Comparison of ENCODE assay signal across 9 cellular contexts in the genomic region with DNA sequence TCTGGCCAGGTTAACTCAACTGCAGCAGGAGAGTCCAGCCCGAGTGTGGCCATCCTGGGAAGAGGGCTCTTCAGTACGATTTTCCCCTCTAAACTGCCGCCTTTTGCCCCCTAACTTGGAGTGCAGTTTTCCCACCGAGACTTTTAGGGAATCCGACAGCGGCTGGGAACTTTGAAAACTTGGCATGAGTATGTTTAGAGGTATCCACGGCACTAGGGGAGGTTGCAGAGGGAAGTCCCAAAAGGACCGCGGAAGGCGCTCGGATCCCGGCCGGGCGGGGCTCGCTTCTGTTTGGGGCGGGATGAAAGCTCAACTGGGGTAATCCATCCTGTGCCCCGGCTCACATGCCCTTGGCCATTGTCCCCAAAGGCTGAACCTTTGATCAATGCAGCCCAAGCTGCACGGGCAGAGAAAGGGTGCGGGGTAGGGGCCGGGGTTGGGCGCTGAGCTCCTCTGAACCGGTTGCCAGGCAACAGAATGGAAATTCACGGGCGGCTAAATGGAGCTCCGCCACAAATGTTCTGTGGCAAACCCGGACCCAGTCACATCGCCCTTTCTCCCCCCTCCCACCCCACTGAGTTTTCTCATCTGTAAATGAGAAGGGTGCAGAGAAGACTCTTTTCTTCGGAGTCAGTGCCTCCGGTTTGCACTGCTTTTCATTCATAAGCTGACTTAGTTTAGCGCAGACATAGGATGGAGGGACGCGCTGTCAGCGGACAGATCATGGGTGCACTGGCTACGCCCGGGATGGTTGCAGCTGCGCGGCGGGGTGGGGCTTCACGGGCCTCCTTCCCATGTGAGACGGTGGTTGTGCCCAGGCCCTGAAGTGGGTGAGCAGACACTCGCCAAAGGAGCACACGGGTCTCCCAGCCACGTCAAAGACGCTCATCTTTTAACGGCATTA. TPM values are rescaled to one million over a fixed set of nuclear protein-coding genes. Genes with fewer than 3 reads are reported as not detected.
DNase-seq lines count a peak whose midpoint lies in the region; ATAC-seq and TF ChIP-seq lines count a peak whose summit lies in the region.
"Had no signal": no experiment of that assay in that cellular context is flagged by ENCODE, and none has a peak within 500 bp of the region (broad histone marks: within the 10 kb centered on the region; RNA-seq: fewer than 3 reads in every experiment).

No MANE protein-coding gene starts in this region.

- no peaks in the 10 kb centered on the region for H3K9me3 ChIP-seq in CD8-positive, alpha-beta memory T cell (ENCODE audit: low read length)
- peaks cover 0 to 2% of the 10 kb centered on the region in 2 donors for H3K9me3 ChIP-seq in neuronal stem cell (replicated peaks in 1 of 2; ENCODE audit: control insufficient read depth in 2 of 2, insufficient read depth in 1 of 2, low read depth in 1 of 2, low read length in 2 of 2)

- no peak overlapping the region for H4K91ac ChIP-seq in neuronal stem cell (ENCODE audit: low read depth, low read length, poor library complexity)

- H3K4ac ChIP-seq in neuronal stem cell (ENCODE audit: low read length), result no peak overlapping the region

- H3K36me3 Mint-ChIP-seq in CD8-positive, alpha-beta memory T cell, result no peaks in the 10 kb centered on the region
- H3K36me3 Mint-ChIP-seq in activated B cell treated with CpG ODN at 0.5 μM for 24 hours (ENCODE audit: low read depth), result no peaks in the 10 kb centered on the region

- H3K27me3 ChIP-seq in CD8-positive, alpha-beta memory T cell (ENCODE audit: insufficient read depth, low read length, poor library complexity, severe bottlenecking), result peaks cover 43% of the 10 kb centered on the region
- H3K27me3 ChIP-seq in foreskin keratinocyte, result peaks cover 63% of the 10 kb centered on the region
- H3K27me3 ChIP-seq in neuronal stem cell (ENCODE audit: control insufficient read depth in 3 of 3, insufficient read depth in 3 of 3, low read depth in 1 of 3, low read length in 3 of 3), result peaks cover 20 to 87% (median 50%) of the 10 kb centered on the region in 3 experiments

- no peak overlapping the region for H2BK12ac ChIP-seq in neuronal stem cell (ENCODE audit: low read length)

- H3K79me1 ChIP-seq in neuronal stem cell (ENCODE audit: low read depth, low read length), result no peaks in the 10 kb centered on the region

- no peak overlapping the region for H2AK5ac ChIP-seq in neuronal stem cell (ENCODE audit: low read depth, low read length)

- H2BK5ac ChIP-seq in neuronal stem cell (ENCODE audit: low read length), result no peak overlapping the region

- H3K9me3 Mint-ChIP-seq in CD8-positive, alpha-beta memory T cell, result peaks cover 0 to 4% (median 0%) of the 10 kb centered on the region in 5 donors
- no peaks in the 10 kb centered on the region for H3K9me3 Mint-ChIP-seq in activated B cell treated with CpG ODN at 0.5 μM for 24 hours

- H2BK15ac ChIP-seq in neuronal stem cell (ENCODE audit: low read length), result no peak overlapping the region

- peaks cover 11% of the 10 kb centered on the region for H3K4me1 ChIP-seq in CD8-positive, alpha-beta memory T cell (ENCODE audit: insufficient read depth, low read length)
- H3K4me1 ChIP-seq in foreskin keratinocyte, result no peaks in the 10 kb centered on the region
- H3K4me1 ChIP-seq in neuronal stem cell (ENCODE audit: control insufficient read depth in 2 of 2, insufficient read depth in 1 of 2, low read depth in 1 of 2, low read length in 2 of 2), result peaks cover 11 to 22% of the 10 kb centered on the region in 2 donors

- intact Hi-C loops in activated B cell treated with CpG ODN at 0.5 μM for 24 hours (cut with micrococcal nuclease), result loop anchor here (5.0 kb wide), 1 partner anchor 184 kb away; a partner anchor contains a TSS

- peak overlapping the region in 6 of 7 donors; percentile 36 to 74 (median 60) for H3K4me3 Mint-ChIP-seq in CD8-positive, alpha-beta memory T cell
- peak overlapping the region; percentile 76 for H3K4me3 Mint-ChIP-seq in activated B cell treated with CpG ODN at 0.5 μM for 24 hours

- H4K8ac ChIP-seq in neuronal stem cell (ENCODE audit: low read depth, low read length), result no peak overlapping the region

- H3K4me1 Mint-ChIP-seq in CD8-positive, alpha-beta memory T cell, result peaks cover 13 to 26% (median 16%) of the 10 kb centered on the region in 3 donors
- H3K4me1 Mint-ChIP-seq in activated B cell treated with CpG ODN at 0.5 μM for 24 hours, result peaks cover 26% of the 10 kb centered on the region

- no peaks in the 10 kb centered on the region for H3K36me3 ChIP-seq in CD8-positive, alpha-beta memory T cell (ENCODE audit: insufficient read depth, low read length)
- H3K36me3 ChIP-seq in neuronal stem cell (replicated peaks in 1 of 2; ENCODE audit: control insufficient read depth in 2 of 2, insufficient read depth in 2 of 2, low read length in 2 of 2), result no peaks in the 10 kb centered on the region

- no peak overlapping the region for H3K27ac Mint-ChIP-seq in CD8-positive, alpha-beta memory T cell
- peak overlapping the region; percentile 30 for H3K27ac Mint-ChIP-seq in activated B cell treated with CpG ODN at 0.5 μM for 24 hours

- no peak overlapping the region for H3K4me3 ChIP-seq in CD8-positive, alpha-beta memory T cell (ENCODE audit: low read length)
- H3K4me3 ChIP-seq in neuronal stem cell (ENCODE audit: low read length in 2 of 2), result peak overlapping the region; percentile 19 to 83

- ATAC-seq in HG02610 (IDR thresholded peaks at IDR 0.05; ENCODE audit: unreplicated experiment) (peak; percentile 30), activated B cell treated with CpG ODN at 0.5 μM for 24 hours (ENCODE audit: low read depth) (peak; percentile 28), foreskin keratinocyte (peak; percentile 37), HG03039 (IDR thresholded peaks at IDR 0.05; ENCODE audit: unreplicated experiment) (no peak)
- ATAC-seq: left colon had no signal

- no peak overlapping the region for H3K14ac ChIP-seq in neuronal stem cell (ENCODE audit: low read length)

- CTCF ChIA-PET in CD8-positive, alpha-beta memory T cell (lab: Charles Lee), result no interaction called here
- CTCF ChIA-PET in activated B cell treated with CpG ODN at 0.5 μM for 24 hours (lab: Charles Lee), result interaction anchor here (1.1 to 2.2 kb wide), 3 partner anchors 264 to 491 kb away, joined by 3 to 8 read pairs (median 3); no protein-coding TSS in a partner anchor

- no peak overlapping the region for H3K23ac ChIP-seq in neuronal stem cell (ENCODE audit: low read depth, low read length, poor library complexity)

- no peak for DNase-seq in CD8-positive, alpha-beta memory T cell
- DNase-seq in activated B cell treated with CpG ODN at 0.5 μM for 24 hours, result peak; percentile 23
- DNase-seq in foreskin keratinocyte, result no peak
- DNase-seq in neuronal stem cell (ENCODE audit: low spot score), result peak; percentile 51
- no peak for DNase-seq in mucosa of gallbladder (ENCODE audit: low spot score)
- no peak for DNase-seq in activated CD4-positive, CD25-positive, alpha-beta regulatory T cell treated with anti-CD3 and anti-CD28 coated beads, Interleukin-2, amount 50 U/mL, for 72 hours

- no peak overlapping the region for H3K27ac ChIP-seq in CD8-positive, alpha-beta memory T cell (ENCODE audit: low read depth, low read length)
- no peak overlapping the region for H3K27ac ChIP-seq in foreskin keratinocyte
- H3K27ac ChIP-seq in neuronal stem cell (replicated peaks; ENCODE audit: low read length), result no peak overlapping the region

- POLR2A ChIA-PET in CD8-positive, alpha-beta memory T cell (lab: Charles Lee), result no interaction called here
- POLR2A ChIA-PET in activated B cell treated with CpG ODN at 0.5 μM for 24 hours (lab: Charles Lee), result interaction anchor here (0.6 kb wide), 1 partner anchor 373 kb away, joined by 3 read pairs; no protein-coding TSS in a partner anchor

- peaks cover 53 to 75% of the 10 kb centered on the region in 2 donors for H3K27me3 Mint-ChIP-seq in CD8-positive, alpha-beta memory T cell
- H3K27me3 Mint-ChIP-seq in activated B cell treated with CpG ODN at 0.5 μM for 24 hours, result peaks cover 58% of the 10 kb centered on the region

- H2BK120ac ChIP-seq in neuronal stem cell (ENCODE audit: low read depth, low read length), result no peak overlapping the region

- peak overlapping the region; percentile 98 for H3K4me2 ChIP-seq in neuronal stem cell (ENCODE audit: insufficient read depth, low read length, poor library complexity, severe bottlenecking)

- WGBS in neuronal stem cell (ENCODE audit: extremely low coverage in 2 of 2, insufficient read length in 2 of 2, insufficient replicate concordance in 1 of 2), 2 donors, result no CpG with 5 or more reads among the region's 45 CpGs

- H3K9ac ChIP-seq in neuronal stem cell (ENCODE audit: low read depth, low read length, poor library complexity), result peak overlapping the region; percentile 54

- H3K18ac ChIP-seq in neuronal stem cell (ENCODE audit: low read length), result no peak overlapping the region

- TF ChIP-seq CTCF in activated B cell treated with CpG ODN at 0.5 μM for 24 hours (IDR thresholded peaks at IDR 0.05) (no peak), foreskin keratinocyte (conservative IDR thresholded peaks at IDR 0.05) (no peak)

- peak overlapping the region; percentile 95 for H2AFZ ChIP-seq in neuronal stem cell (ENCODE audit: low read length)

RNA-seq across cellular contexts. Expression of a gene that starts 2.3 kb away (rescaled TPM):
- not detected for total RNA-seq in CD8-positive, alpha-beta memory T cell
- not detected for polyA plus RNA-seq in CD8-positive, alpha-beta memory T cell
- total RNA-seq in activated B cell treated with CpG ODN at 0.5 μM for 24 hours, result 0.75 and 0.78 TPM in 2 replicates
- total RNA-seq in foreskin keratinocyte, result 0.18 and 2.3 TPM in 2 replicates
- polyA plus RNA-seq in foreskin keratinocyte, result 0.07 and 1.0 TPM in 2 replicates
- polyA plus RNA-seq in neuronal stem cell (2013, experiment 1 of 2), result 0.59 TPM
- 0.66 TPM for polyA plus RNA-seq in neuronal stem cell (2013, experiment 2 of 2)
- total RNA-seq in mucosa of gallbladder, result 7.3 TPM

Comparison
In these comparisons a context has a peak if more than half of its experiments do, and no peak if none do; other contexts are left out.
1. DNase-seq: peak in activated B cell treated with CpG ODN at 0.5 μM for 24 hours (single experiment) and neuronal stem cell (single experiment); none in CD8-positive, alpha-beta memory T cell (0 of 5), foreskin keratinocyte (0 of 2), mucosa of gallbladder (single experiment) and activated CD4-positive, CD25-positive, alpha-beta regulatory T cell treated with anti-CD3 and anti-CD28 coated beads, Interleukin-2, amount 50 U/mL, for 72 hours (single experiment).